In the genomic region with DNA sequence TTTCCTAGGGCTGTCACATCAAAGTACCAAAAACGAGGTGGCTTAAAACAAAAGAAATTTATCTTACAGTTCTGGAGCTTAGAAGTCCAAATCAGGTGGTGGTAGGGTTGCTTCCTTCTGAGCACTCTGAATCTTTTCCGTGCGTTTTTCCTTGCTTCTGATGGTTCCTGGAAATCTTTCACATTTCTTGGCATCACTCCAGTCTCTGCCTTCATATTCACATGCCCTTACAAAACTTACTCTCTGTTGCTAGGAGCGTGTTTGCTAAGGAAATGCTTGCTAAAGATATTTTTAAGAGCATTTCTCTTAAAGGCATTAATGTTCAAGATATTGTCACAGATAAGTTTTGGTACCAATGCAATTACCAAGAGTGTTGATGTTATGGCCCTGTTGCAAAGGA, we compare ENCODE assay signal across 19 cellular contexts. TPM values are rescaled to one million over a fixed set of nuclear protein-coding genes. Genes with fewer than 3 reads are reported as not detected.
"Had no signal": no experiment of that assay in that cellular context is flagged by ENCODE, and none has a peak within 500 bp of the region (broad histone marks: within the 10 kb centered on the region; RNA-seq: fewer than 3 reads in every experiment).

No MANE protein-coding gene starts in this region.

RNA-seq across cellular contexts. Expression of a gene that starts 49.6 kb away (rescaled TPM):
- total RNA-seq: activated CD4-positive, alpha-beta memory T cell treated with anti-CD3 and anti-CD28 coated beads, Interleukin-2, amount 10 ng/mL, durations not matched to agents 7 days and 5 days; activated CD4-positive, alpha-beta T cell treated with anti-CD3 and anti-CD28 coated beads, Interleukin-2, amount 10 ng/mL, durations not matched to agents 7 days and 5 days; activated naive CD4-positive, alpha-beta T cell treated with anti-CD3 and anti-CD28 coated beads, Interleukin-2, amount 50 U/mL, for 72 hours; activated naive CD8-positive, alpha-beta T cell treated with anti-CD3 and anti-CD28 coated beads, Interleukin-2, amount 10 ng/mL, durations not matched to agents 7 days and 5 days; activated T-cell treated with anti-CD3 and anti-CD28 coated beads, Interleukin-2, amount 50 U/mL, for 72 hours; body of pancreas; breast epithelium; cardiac septum; cerebellum; colonic mucosa; endodermal cell; esophagus squamous epithelium; fibroblast of lung; foreskin keratinocyte; gastrocnemius medialis; heart left ventricle; T-cell; T-helper 2 cell treated with Interferon-gamma antibody and Interleukin-4, amounts not matched to agents 100 ng/mL and 5 ng/mL, for 36 hours; WTC11 had no signal
- polyA plus RNA-seq: fibroblast of lung, foreskin keratinocyte, heart left ventricle had no signal
